In genomic region chr13:72221276-72221962, GRCh38 we compare ENCODE assay signal across 1 cellular context.
TF ChIP-seq lines count a peak whose summit lies in the region.

No MANE protein-coding gene starts in this region.

TF ChIP-seq in GM23338, 12 proteins besides CTCF, POLR2A, EP300 and RAD21 (continued from another document):
- TF ChIP-seq REST (IDR thresholded peaks at IDR 0.05; ENCODE audit: unreplicated experiment) (peak; percentile 26), ZNF114 (CRISPR knock-in tag; IDR thresholded peaks at IDR 0.05) (no peak), ZNF462 (CRISPR knock-in tag; IDR thresholded peaks at IDR 0.05) (peak; percentile 82), ZNF331 (CRISPR knock-in tag; IDR thresholded peaks at IDR 0.05; ENCODE audit: low read depth) (no peak), CREB1 (CRISPR knock-in tag; IDR thresholded peaks at IDR 0.05; ENCODE audit: low read depth) (0 out of 2 replicates have a peak, but pooled peaks have one; percentile 7), JUNB (IDR thresholded peaks at IDR 0.05; ENCODE audit: unreplicated experiment) (no peak)
